In the genomic region with DNA sequence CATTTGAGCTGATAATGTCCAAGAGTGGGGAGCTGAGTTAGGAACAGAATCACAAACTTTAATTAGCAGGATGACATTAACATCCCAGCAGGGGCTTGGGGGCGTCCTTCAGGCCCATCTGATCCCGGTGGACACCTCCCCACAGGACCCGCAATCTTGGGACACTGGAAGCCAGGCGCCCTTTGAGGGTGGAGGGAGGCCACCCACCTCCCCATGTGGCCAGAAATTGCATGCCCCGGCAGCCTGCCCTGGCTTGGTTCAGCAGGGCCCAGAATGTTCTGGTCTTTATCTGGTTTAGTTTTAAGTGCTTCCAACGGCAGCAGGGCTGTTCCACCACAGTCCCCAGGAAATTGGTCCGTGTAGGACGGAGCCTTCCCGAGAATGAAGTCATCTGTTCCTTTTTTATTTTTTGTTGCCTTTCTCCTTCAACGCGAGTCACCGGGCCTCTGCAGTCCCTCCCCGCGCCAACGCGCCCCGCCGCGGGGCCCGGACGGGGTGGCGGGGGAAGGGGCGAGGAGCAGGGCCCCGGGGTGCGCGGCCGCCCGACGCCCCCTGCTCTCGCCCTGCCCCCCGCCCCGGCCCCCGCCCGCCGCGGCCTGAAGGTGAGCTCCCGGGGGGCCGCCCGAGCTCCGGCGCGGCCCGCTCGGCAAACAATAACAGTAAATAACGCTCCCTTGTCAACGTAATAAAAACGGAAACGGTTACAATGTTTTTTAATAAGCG, we compare ENCODE assay signal across 8 cellular contexts.
DNase-seq lines count a peak whose midpoint lies in the region; ATAC-seq and TF ChIP-seq lines count a peak whose summit lies in the region.

No MANE protein-coding gene starts in this region.

- peak; percentile 31 for ATAC-seq in GM18517 (IDR thresholded peaks at IDR 0.05; ENCODE audit: unreplicated experiment)
- peak; percentile 16 for ATAC-seq in HG03097 (IDR thresholded peaks at IDR 0.05; ENCODE audit: low FRiP score, unreplicated experiment)

- no peaks in the 10 kb centered on the region for H3K9me3 ChIP-seq in OCI-LY1 (ENCODE audit: low read length)
- H3K9me3 ChIP-seq in neuronal stem cell (replicated peaks in 1 of 2; ENCODE audit: control insufficient read depth in 2 of 2, insufficient read depth in 1 of 2, low read depth in 1 of 2, low read length in 2 of 2), result peaks cover 4 to 11% of the 10 kb centered on the region in 2 donors
- no peaks in the 10 kb centered on the region for H3K9me3 ChIP-seq in transverse colon

- H3K36me3 Mint-ChIP-seq in activated naive CD4-positive, alpha-beta T cell treated with anti-CD3 and anti-CD28 coated beads for 36 hours (ENCODE audit: low read depth), result peaks cover 2% of the 10 kb centered on the region

- no CpG with 5 or more reads among the region's 49 CpGs for WGBS in neuronal stem cell (ENCODE audit: extremely low coverage in 2 of 2, insufficient read length in 2 of 2, insufficient replicate concordance in 1 of 2), 2 donors
- WGBS in transverse colon (ENCODE audit: low coverage in 1 of 2), 2 donors, result 0 to 5% methylated on average over 1 to 40 of the region's 49 CpGs

- H3K27ac ChIP-seq in ACC112 (ENCODE audit: low read depth, low read length) (peak overlapping the region; percentile 100), OCI-LY1 (ENCODE audit: low read depth, low read length, poor library complexity, severe bottlenecking) (peak overlapping the region; percentile 76), neuronal stem cell (replicated peaks; ENCODE audit: low read length) (peak overlapping the region; percentile 75), transverse colon (peak overlapping the region; percentile 97 to 100 (median 99))

- no peaks in the 10 kb centered on the region for H3K79me2 ChIP-seq in ACC112 (ENCODE audit: control insufficient read depth, insufficient read depth, low read length, unreplicated experiment)
- H3K79me2 ChIP-seq in OCI-LY1 (ENCODE audit: insufficient read depth, low read length), result no peaks in the 10 kb centered on the region

- H2BK15ac ChIP-seq in neuronal stem cell (ENCODE audit: low read length), result peak overlapping the region; percentile 50

- H3K9ac ChIP-seq in OCI-LY1 (ENCODE audit: low read length), result peak overlapping the region; percentile 76
- peak overlapping the region; percentile 44 for H3K9ac ChIP-seq in neuronal stem cell (ENCODE audit: low read depth, low read length, poor library complexity)

- no peaks in the 10 kb centered on the region for H3K36me3 ChIP-seq in ACC112 (ENCODE audit: insufficient read depth, low read length)
- H3K36me3 ChIP-seq in OCI-LY1 (ENCODE audit: insufficient read depth, low read length), result no peaks in the 10 kb centered on the region
- H3K36me3 ChIP-seq in neuronal stem cell (replicated peaks in 1 of 2; ENCODE audit: control insufficient read depth in 2 of 2, insufficient read depth in 2 of 2, low read length in 2 of 2), result peaks cover 0 to 2% of the 10 kb centered on the region in 2 donors
- H3K36me3 ChIP-seq in transverse colon, result no peaks in the 10 kb centered on the region

- no peak overlapping the region for H4K8ac ChIP-seq in neuronal stem cell (ENCODE audit: low read depth, low read length)

- H3K27me3 Mint-ChIP-seq in activated naive CD4-positive, alpha-beta T cell treated with anti-CD3 and anti-CD28 coated beads for 36 hours (ENCODE audit: low read depth), result no peaks in the 10 kb centered on the region

- in situ Hi-C loops in transverse colon (cut with MboI; ENCODE audit: low pct_ligation_motif_present in 1 of 4, low pct_unique_long_range_greater_than_20kb in 1 of 4, low sequenced_read_pairs in 3 of 4), result no loop called here

- no peaks in the 10 kb centered on the region for H3K79me1 ChIP-seq in neuronal stem cell (ENCODE audit: low read depth, low read length)

- peaks cover 14% of the 10 kb centered on the region for H3K4me1 Mint-ChIP-seq in activated naive CD4-positive, alpha-beta T cell treated with anti-CD3 and anti-CD28 coated beads for 36 hours (ENCODE audit: low read depth)

- CTCF ChIA-PET in activated naive CD4-positive, alpha-beta T cell treated with anti-CD3 and anti-CD28 coated beads for 36 hours (lab: Charles Lee), result interaction anchor here (0.7 kb wide), 1 partner anchor 270 kb away, joined by 3 read pairs; no protein-coding TSS in a partner anchor

- peak overlapping the region; percentile 74 for H3K4me3 Mint-ChIP-seq in activated naive CD4-positive, alpha-beta T cell treated with anti-CD3 and anti-CD28 coated beads for 36 hours

- peak overlapping the region; percentile 82 for H2AK5ac ChIP-seq in neuronal stem cell (ENCODE audit: low read depth, low read length)

- H3K23ac ChIP-seq in neuronal stem cell (ENCODE audit: low read depth, low read length, poor library complexity), result peak overlapping the region; percentile 70

- H2BK5ac ChIP-seq in neuronal stem cell (ENCODE audit: low read length), result peak overlapping the region; percentile 96

- H3K4ac ChIP-seq in neuronal stem cell (ENCODE audit: low read length), result no peak overlapping the region

- no peaks in the 10 kb centered on the region for H3K9me2 ChIP-seq in OCI-LY1 (ENCODE audit: low read depth, low read length)

- H2AFZ ChIP-seq in ACC112 (ENCODE audit: low read length, unreplicated experiment) (peak overlapping the region; percentile 88), OCI-LY1 (ENCODE audit: low read length) (peak overlapping the region; percentile 84), neuronal stem cell (ENCODE audit: low read length) (peak overlapping the region; percentile 67)

- TF ChIP-seq CTCF in OCI-LY1 (IDR thresholded peaks at IDR 0.05; ENCODE audit: low read length) (no peak), transverse colon (IDR thresholded peaks at IDR 0.05) (peak in 1 of 5 experiments; percentile 33)

- H3K9me3 Mint-ChIP-seq in activated naive CD4-positive, alpha-beta T cell treated with anti-CD3 and anti-CD28 coated beads for 36 hours, result peaks cover 8% of the 10 kb centered on the region

- H3K4me1 ChIP-seq in ACC112 (ENCODE audit: control insufficient read depth, insufficient read depth, low read length, unreplicated experiment) (peaks cover 19% of the 10 kb centered on the region), OCI-LY1 (ENCODE audit: insufficient read depth, low read length, severe bottlenecking) (peaks cover 15% of the 10 kb centered on the region), neuronal stem cell (ENCODE audit: control insufficient read depth in 2 of 2, insufficient read depth in 1 of 2, low read depth in 1 of 2, low read length in 2 of 2) (peaks cover 37 to 51% of the 10 kb centered on the region in 2 donors), transverse colon (peaks cover 24 to 35% (median 28%) of the 10 kb centered on the region in 4 donors)

- intact Hi-C loops in activated naive CD4-positive, alpha-beta T cell treated with anti-CD3 and anti-CD28 coated beads for 36 hours (cut with micrococcal nuclease), result loop anchor here (1.0 to 5.0 kb wide), 6 partner anchors 30 to 409 kb away; partner anchors contain the start of gene TOR1A
- intact Hi-C loops in transverse colon (cut with DNase I; ENCODE audit: low total_unique reads), result no loop called here

- H3K27ac Mint-ChIP-seq in activated naive CD4-positive, alpha-beta T cell treated with anti-CD3 and anti-CD28 coated beads for 36 hours, result peak overlapping the region; percentile 94

- peak overlapping the region; percentile 19 for H2BK120ac ChIP-seq in neuronal stem cell (ENCODE audit: low read depth, low read length)

- no peak for TF ChIP-seq POLR2A in transverse colon (IDR thresholded peaks at IDR 0.05)

- H4K91ac ChIP-seq in neuronal stem cell (ENCODE audit: low read depth, low read length, poor library complexity), result no peak overlapping the region

- no peaks in the 10 kb centered on the region for H4K20me1 ChIP-seq in OCI-LY1 (ENCODE audit: insufficient read depth, low read length)

- H3K18ac ChIP-seq in neuronal stem cell (ENCODE audit: low read length), result peak overlapping the region; percentile 98

- no peak for TF ChIP-seq EP300 in transverse colon (IDR thresholded peaks at IDR 0.05; ENCODE audit: low read depth)

- H3K27me3 ChIP-seq in ACC112 (ENCODE audit: insufficient read depth, low read length), result no peaks in the 10 kb centered on the region
- no peaks in the 10 kb centered on the region for H3K27me3 ChIP-seq in OCI-LY1 (ENCODE audit: insufficient read depth, low read length)
- no peaks in the 10 kb centered on the region for H3K27me3 ChIP-seq in neuronal stem cell (ENCODE audit: control insufficient read depth in 3 of 3, insufficient read depth in 3 of 3, low read depth in 1 of 3, low read length in 3 of 3)
- no peaks in the 10 kb centered on the region for H3K27me3 ChIP-seq in transverse colon

- DNase-seq in activated naive CD4-positive, alpha-beta T cell treated with anti-CD3 and anti-CD28 coated beads for 36 hours, result peak; percentile 60
- peak; percentile 20 for DNase-seq in glomerular endothelial cell (ENCODE audit: extremely low read depth, low read depth, low spot score)
- DNase-seq in neuronal stem cell (ENCODE audit: low spot score), result no peak
- peak; percentile 55 for DNase-seq in transverse colon

- H3F3A ChIP-seq in OCI-LY1 (ENCODE audit: insufficient read depth, low read length), result no peaks in the 10 kb centered on the region

- H3K4me2 ChIP-seq in OCI-LY1 (ENCODE audit: low read length), result peak overlapping the region; percentile 80
- H3K4me2 ChIP-seq in neuronal stem cell (ENCODE audit: insufficient read depth, low read length, poor library complexity, severe bottlenecking), result peak overlapping the region; percentile 79

- H3K4me3 ChIP-seq in ACC112 (ENCODE audit: low read depth, low read length) (peak overlapping the region; percentile 80), OCI-LY1 (ENCODE audit: low read depth, low read length, poor library complexity, severe bottlenecking) (peak overlapping the region; percentile 68), neuronal stem cell (ENCODE audit: low read length in 2 of 2) (peak overlapping the region in 1 of 2 donors; percentile 39), transverse colon (peak overlapping the region; percentile 49 to 79 (median 62))

- H3K14ac ChIP-seq in neuronal stem cell (ENCODE audit: low read length), result no peak overlapping the region

- peak overlapping the region; percentile 88 for H2BK12ac ChIP-seq in neuronal stem cell (ENCODE audit: low read length)
